In genomic region chr16:51708861-51709260, GRCh38 we compare ENCODE assay signal across 18 cellular contexts.
A peak's percentile ranks its signal among the peaks of the same experiment; 100 is the strongest.
DNase-seq lines count a peak whose midpoint lies in the region; ATAC-seq and TF ChIP-seq lines count a peak whose summit lies in the region.
"Had no signal": no experiment of that assay in that cellular context is flagged by ENCODE, and none has a peak within 500 bp of the region (broad histone marks: within the 10 kb centered on the region; RNA-seq: fewer than 3 reads in every experiment).

No MANE protein-coding gene starts in this region.

- TF ChIP-seq CTCF in AG10803 (conservative IDR thresholded peaks at IDR 0.05; ENCODE audit: low read length) (no peak), fibroblast of the aortic adventitia (IDR thresholded peaks at IDR 0.05; ENCODE audit: insufficient read depth, low read length) (no peak)

- peak; percentile 19 for DNase-seq in DMS 273 (lab: John Stamatoyannopoulos, UW; ENCODE audit: unreplicated experiment)
- no peak for DNase-seq in DMS 273 treated with DMSO at 0.1 percent for 48 hours (lab: John Stamatoyannopoulos, UW)
- peak; percentile 12 for DNase-seq in AG10803 (ENCODE audit: low read depth)
- peak; percentile 2 for DNase-seq in fibroblast of the aortic adventitia (ENCODE audit: low read depth)
- DNase-seq: AML-193; BE2C; CD4-positive, alpha-beta T cell; CD8-positive, alpha-beta memory T cell; DMS153; DND-41; GDM1; GM23248; H7; HCEC 1CT had no signal

- no peak for ATAC-seq in HG02610 (IDR thresholded peaks at IDR 0.05; ENCODE audit: unreplicated experiment)
- no peak for ATAC-seq in HG02973 (IDR thresholded peaks at IDR 0.05; ENCODE audit: unreplicated experiment)
- ATAC-seq: GM12878 had no signal

- H3K4me3 ChIP-seq in AG10803 (ENCODE audit: low read length) (no peak overlapping the region), fibroblast of the aortic adventitia (ENCODE audit: low read depth, low read length) (no peak overlapping the region)
- H3K4me3 ChIP-seq: BLaER1 treated with 17β-estradiol and CSF1 and Interleukin-3, amounts not matched to agents 10 nM and 100 nM; GM12878; GM23248 had no signal
